21 cellular contexts compared by ENCODE assay signal in the genomic region with DNA sequence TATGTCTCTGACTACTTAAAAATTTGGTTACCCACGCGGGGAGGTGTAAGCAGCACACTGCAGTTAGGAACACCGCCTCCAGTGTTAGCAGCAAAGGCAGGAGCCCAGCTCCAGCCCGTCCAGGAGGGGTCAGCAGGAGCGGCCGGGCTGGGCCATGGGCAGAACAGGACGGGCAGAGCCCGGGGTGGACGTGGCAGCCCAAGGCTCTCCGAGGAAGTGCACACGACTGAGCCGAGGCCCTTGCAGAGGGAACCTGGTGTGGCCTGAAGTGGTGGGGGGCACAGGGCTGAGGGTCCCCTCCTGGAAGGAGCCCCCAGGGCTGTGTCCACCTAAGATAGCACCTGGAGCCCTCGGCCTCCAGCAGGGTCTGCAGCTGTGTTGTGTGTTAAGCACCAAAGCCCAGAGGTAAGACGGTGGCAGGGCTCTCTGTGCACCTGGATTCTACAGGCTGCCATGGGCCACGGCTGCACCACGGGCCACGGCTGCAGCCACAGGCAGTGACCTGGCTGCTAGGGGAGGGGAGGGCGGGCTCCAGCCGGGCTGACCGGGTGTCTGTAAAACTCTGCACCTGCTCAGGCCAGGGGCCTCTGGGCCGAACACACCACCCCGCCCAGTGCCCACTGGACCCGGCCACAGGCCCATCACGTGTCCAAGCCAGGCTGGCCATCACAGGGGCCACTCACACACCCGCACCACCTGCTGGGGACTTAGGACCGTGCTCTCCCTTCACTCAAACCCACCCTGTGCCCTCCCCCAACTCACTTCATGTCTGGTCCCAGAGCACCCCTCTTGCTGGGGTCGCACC. TPM values are rescaled to one million over a fixed set of nuclear protein-coding genes. Genes with fewer than 3 reads are reported as not detected.
A peak's percentile ranks its signal among the peaks of the same experiment; 100 is the strongest.
DNase-seq lines count a peak whose midpoint lies in the region; ATAC-seq and TF ChIP-seq lines count a peak whose summit lies in the region.
"Had no signal": no experiment of that assay in that cellular context is flagged by ENCODE, and none has a peak within 500 bp of the region (broad histone marks: within the 10 kb centered on the region; RNA-seq: fewer than 3 reads in every experiment).

No MANE protein-coding gene starts in this region.

- no peak overlapping the region for H2BK120ac ChIP-seq in mesendoderm (ENCODE audit: low read depth, low read length)

- WGBS in mesendoderm (ENCODE audit: extremely low coverage, insufficient coverage, low lambda C conversion rate), result no CpG with 5 or more reads among the region's 27 CpGs
- WGBS in stomach, 5 donors, result 74 to 88% (median 84%) methylated on average over 17 to 27 of the region's 27 CpGs

- no peak overlapping the region for H2BK15ac ChIP-seq in mesendoderm (replicated peaks; ENCODE audit: low read depth)

- peaks cover 12% of the 10 kb centered on the region for H3K27me3 Mint-ChIP-seq in endothelial cell (ENCODE audit: unreplicated experiment)
- peaks cover 9% of the 10 kb centered on the region for H3K27me3 Mint-ChIP-seq in neural progenitor cell (ENCODE audit: insufficient read depth, low read depth)
- H3K27me3 Mint-ChIP-seq in naive thymus-derived CD8-positive, alpha-beta T cell, result no peaks in the 10 kb centered on the region
- H3K27me3 Mint-ChIP-seq in T-cell, result no peaks in the 10 kb centered on the region

- H3K4me1 ChIP-seq in PC-3 (ENCODE audit: insufficient read depth, low read length) (peaks cover 9% of the 10 kb centered on the region), neural progenitor cell (peaks cover 6% of the 10 kb centered on the region), mesendoderm (ENCODE audit: control insufficient read depth, low read depth, low read length) (no peaks in the 10 kb centered on the region), stomach (peaks cover 8 to 18% (median 11%) of the 10 kb centered on the region in 4 donors)

- TF ChIP-seq EP300 in stomach (IDR thresholded peaks at IDR 0.05), result no peak

- H3K9me3 ChIP-seq in PC-3 (ENCODE audit: low read length) (no peaks in the 10 kb centered on the region), neural progenitor cell (ENCODE audit: low read depth) (no peaks in the 10 kb centered on the region), stomach (no peaks in the 10 kb centered on the region)
- H3K9me3 ChIP-seq: psoas muscle had no signal

- TF ChIP-seq CTCF in GM13976 (IDR thresholded peaks at IDR 0.05; ENCODE audit: borderline replicate concordance, control extremely low read depth, extremely low read depth, insufficient read depth, missing control alignments), result no peak
- no peak for TF ChIP-seq CTCF in PC-3 (conservative IDR thresholded peaks at IDR 0.05; ENCODE audit: low read depth, low read length)
- TF ChIP-seq CTCF in endothelial cell (IDR thresholded peaks at IDR 0.05; ENCODE audit: unreplicated experiment), result no peak
- no peak for TF ChIP-seq CTCF in neural progenitor cell (IDR thresholded peaks at IDR 0.05)
- TF ChIP-seq CTCF in stomach (IDR thresholded peaks at IDR 0.05), result no peak

- no peak overlapping the region for H2AFZ ChIP-seq in PC-3 (ENCODE audit: low read length)
- no peak overlapping the region for H2AFZ ChIP-seq in neural progenitor cell (replicated peaks)

- H3K36me3 Mint-ChIP-seq in endothelial cell (ENCODE audit: low read depth, unreplicated experiment), result peaks cover 19% of the 10 kb centered on the region
- peaks cover 4% of the 10 kb centered on the region for H3K36me3 Mint-ChIP-seq in neural progenitor cell
- H3K36me3 Mint-ChIP-seq in naive thymus-derived CD8-positive, alpha-beta T cell, result peaks cover 0 to 11% (median 0%) of the 10 kb centered on the region in 3 donors
- no peaks in the 10 kb centered on the region for H3K36me3 Mint-ChIP-seq in T-cell

- no peak overlapping the region for H3K56ac ChIP-seq in mesendoderm (ENCODE audit: low read length)

- TF ChIP-seq POLR2A in stomach (IDR thresholded peaks at IDR 0.05), result no peak

- no peak overlapping the region for H3K23ac ChIP-seq in mesendoderm (ENCODE audit: low read length)

- H4K5ac ChIP-seq in mesendoderm (ENCODE audit: low read length), result no peak overlapping the region

- no peak overlapping the region for H3K4ac ChIP-seq in mesendoderm (ENCODE audit: low read depth, low read length)

- no peak overlapping the region for H3K27ac ChIP-seq in PC-3 (ENCODE audit: low read length)
- H3K27ac ChIP-seq in neural progenitor cell, result peak overlapping the region; percentile 31
- no peak overlapping the region for H3K27ac ChIP-seq in mesendoderm (ENCODE audit: low read depth, low read length)
- H3K27ac ChIP-seq in stomach, result no peak overlapping the region
- H3K27ac ChIP-seq: epithelial cell of prostate, psoas muscle had no signal

- H3K27me3 ChIP-seq in PC-3 (ENCODE audit: low read length) (no peaks in the 10 kb centered on the region), neural progenitor cell (no peaks in the 10 kb centered on the region), mesendoderm (ENCODE audit: insufficient read depth, low read length, poor library complexity) (no peaks in the 10 kb centered on the region), stomach (no peaks in the 10 kb centered on the region)

- POLR2A ChIA-PET in PC-3 (lab: Charles Lee; ENCODE audit: unreplicated experiment) (no interaction called here), T-cell (lab: Charles Lee) (no interaction called here)
- POLR2A ChIA-PET in naive thymus-derived CD8-positive, alpha-beta T cell (lab: Charles Lee), result interaction anchor here (0.5 to 2.1 kb wide), 2 partner anchors 10 to 157 kb away, joined by 6 to 14 read pairs; a partner anchor contains a TSS

- H4K20me1 ChIP-seq in PC-3 (ENCODE audit: low read length) (no peaks in the 10 kb centered on the region), neural progenitor cell (ENCODE audit: low read depth) (peaks cover 8% of the 10 kb centered on the region)

- peak; percentile 25 for DNase-seq in GM13976 (ENCODE audit: low spot score)
- no peak for DNase-seq in PC-3
- no peak for DNase-seq in endothelial cell (ENCODE audit: low spot score)
- DNase-seq in neural progenitor cell (ENCODE audit: low spot score), result no peak
- no peak for DNase-seq in mesendoderm
- no peak for DNase-seq in stomach
- no peak for DNase-seq in naive thymus-derived CD8-positive, alpha-beta T cell
- no peak for DNase-seq in T-cell
- DNase-seq: activated CD4-positive, alpha-beta T cell treated with anti-CD3 and anti-CD28 coated beads, Interleukin-2, amount 50 U/mL, for 48 hours; activated CD4-positive, CD25-positive, alpha-beta regulatory T cell; activated effector memory CD4-positive, alpha-beta T cell treated with anti-CD3 and anti-CD28 coated beads, Interleukin-2, amount 50 U/mL, for 16 hours; CD8-positive, alpha-beta T cell; DMS53; GF-D8; KBM-7; left ventricle myocardium superior; midbrain; NCI-H146; NCI-H524 had no signal

- H3K9ac ChIP-seq in PC-3 (ENCODE audit: low read length) (no peak overlapping the region), neural progenitor cell (no peak overlapping the region), mesendoderm (ENCODE audit: low read length) (no peak overlapping the region)

- H3K36me3 ChIP-seq in PC-3 (ENCODE audit: low read depth, low read length) (peaks cover 22% of the 10 kb centered on the region), neural progenitor cell (no peaks in the 10 kb centered on the region), mesendoderm (ENCODE audit: control insufficient read depth, insufficient read depth, low read length) (no peaks in the 10 kb centered on the region), stomach (peaks cover 8 to 38% (median 35%) of the 10 kb centered on the region in 4 donors)

- H3F3A ChIP-seq in PC-3 (ENCODE audit: low read length, unreplicated experiment) (no peaks in the 10 kb centered on the region), neural progenitor cell (ENCODE audit: low read depth) (peaks cover 16% of the 10 kb centered on the region)

- in situ Hi-C loops in GM13976 (cut with MboI; ENCODE audit: low sequenced_read_pairs, unreplicated experiment), result no loop called here

- H4K8ac ChIP-seq in mesendoderm (ENCODE audit: low read depth, low read length), result no peak overlapping the region

- no peak overlapping the region for H3K4me2 ChIP-seq in PC-3 (ENCODE audit: low read length)
- H3K4me2 ChIP-seq in neural progenitor cell, result no peak overlapping the region
- no peak overlapping the region for H3K4me2 ChIP-seq in mesendoderm (ENCODE audit: low read length)

- no peaks in the 10 kb centered on the region for H3K9me3 Mint-ChIP-seq in endothelial cell (ENCODE audit: unreplicated experiment)
- no peaks in the 10 kb centered on the region for H3K9me3 Mint-ChIP-seq in neural progenitor cell
- no peaks in the 10 kb centered on the region for H3K9me3 Mint-ChIP-seq in naive thymus-derived CD8-positive, alpha-beta T cell
- no peaks in the 10 kb centered on the region for H3K9me3 Mint-ChIP-seq in T-cell
- H3K9me3 Mint-ChIP-seq: CD8-positive, alpha-beta T cell had no signal

- CTCF ChIA-PET in PC-3 (lab: Charles Lee), result no interaction called here
- CTCF ChIA-PET in T-cell (lab: Charles Lee), result no interaction called here

- H3K4me3 Mint-ChIP-seq in endothelial cell (ENCODE audit: unreplicated experiment) (peak overlapping the region; percentile 83), neural progenitor cell (peak overlapping the region; percentile 75), T-cell (no peak overlapping the region)
- peak overlapping the region in 1 of 10 donors; percentile 65 for H3K4me3 Mint-ChIP-seq in naive thymus-derived CD8-positive, alpha-beta T cell
- H3K4me3 Mint-ChIP-seq: CD8-positive, alpha-beta T cell had no signal

- no peaks in the 10 kb centered on the region for H3K79me1 ChIP-seq in mesendoderm (ENCODE audit: low read length)

- BruUV-seq in PC-3 (replicated peaks; lab: Mats Ljungman, UMichigan), result no TSS peak

- H3K18ac ChIP-seq in mesendoderm (ENCODE audit: low read length), result no peak overlapping the region

- H2AK5ac ChIP-seq in mesendoderm (ENCODE audit: low read length), result no peak overlapping the region

- H3K4me1 Mint-ChIP-seq in endothelial cell (ENCODE audit: unreplicated experiment), result no peaks in the 10 kb centered on the region
- peaks cover 4% of the 10 kb centered on the region for H3K4me1 Mint-ChIP-seq in neural progenitor cell
- H3K4me1 Mint-ChIP-seq in naive thymus-derived CD8-positive, alpha-beta T cell, result peaks cover 8 to 33% (median 23%) of the 10 kb centered on the region in 4 donors
- H3K4me1 Mint-ChIP-seq in T-cell, result peaks cover 18 to 23% (median 21%) of the 10 kb centered on the region in 3 donors

- intact Hi-C loops in PC-3 (cut with micrococcal nuclease), result no loop called here
- intact Hi-C loops in stomach (cut with DNase I; ENCODE audit: low total_unique reads), result no loop called here

- H3K27ac Mint-ChIP-seq in endothelial cell (ENCODE audit: unreplicated experiment) (no peak overlapping the region), neural progenitor cell (peak overlapping the region; percentile 97), T-cell (peak overlapping the region in 1 of 2 donors; percentile 69)
- H3K27ac Mint-ChIP-seq in naive thymus-derived CD8-positive, alpha-beta T cell, result peak overlapping the region in 4 of 10 donors; percentile 24 to 65 (median 62)
- H3K27ac Mint-ChIP-seq: CD8-positive, alpha-beta T cell had no signal

- no peak overlapping the region for H3K4me3 ChIP-seq in PC-3 (ENCODE audit: low read length)
- H3K4me3 ChIP-seq in neural progenitor cell, result no peak overlapping the region
- no peak overlapping the region for H3K4me3 ChIP-seq in mesendoderm (ENCODE audit: low read length)
- H3K4me3 ChIP-seq in stomach, result no peak overlapping the region
- H3K4me3 ChIP-seq: psoas muscle had no signal

- H3K9me2 ChIP-seq in PC-3 (replicated peaks; ENCODE audit: low read length), result no peaks in the 10 kb centered on the region

- H2BK5ac ChIP-seq in mesendoderm (ENCODE audit: low read length), result no peak overlapping the region

- peaks cover 10% of the 10 kb centered on the region for H3K79me2 ChIP-seq in PC-3 (ENCODE audit: low read length)
- H3K79me2 ChIP-seq in neural progenitor cell (ENCODE audit: low read depth), result peaks cover 7% of the 10 kb centered on the region
- H3K79me2 ChIP-seq in mesendoderm (ENCODE audit: control insufficient read depth, insufficient read depth, low read length), result no peaks in the 10 kb centered on the region

- ATAC-seq in PC-3 (peak; percentile 16; the same call in 1 of the 2 replicates), T-cell (replicated peaks in 1 of 4) (no peak)
- ATAC-seq in naive thymus-derived CD8-positive, alpha-beta T cell, result no peak
- ATAC-seq: CD8-positive, alpha-beta T cell; left ventricle myocardium superior; psoas muscle had no signal

RNA-seq across cellular contexts. Expression of a gene that starts 6.6 kb away (rescaled TPM):
- total RNA-seq in PC-3 (2014; rRNA removed) (116 TPM in 2 replicates), endothelial cell (ENCODE audit: unreplicated experiment) (69.6 TPM), neural progenitor cell (ENCODE audit: low replicate concordance) (12.0 and 58.0 TPM in 2 replicates), stomach (10 to 100 TPM in 3 of 5 donors, 1 to 10 TPM in 2; 7.1 to 60.5 (median 25.9) TPM), T-cell (100 to 1,000 TPM; 110 to 173 (median 135) TPM)
- polyA plus RNA-seq in mesendoderm (2013, experiment 1 of 2), result 23.0 TPM
- polyA plus RNA-seq in mesendoderm (2013, experiment 2 of 2), result 23.0 TPM
- polyA plus RNA-seq in stomach, result 10 to 100 TPM; 40.1 to 76.9 (median 57.4) TPM
- 100 to 1,000 TPM; 124 to 134 TPM for total RNA-seq in naive thymus-derived CD8-positive, alpha-beta T cell
- 1 to 10 TPM; 3.8 to 4.8 (median 4.7) TPM for polyA plus RNA-seq in naive thymus-derived CD8-positive, alpha-beta T cell

RNA-seq across cellular contexts. Expression of a gene that starts 9.7 kb away (rescaled TPM):
- total RNA-seq in PC-3 (2014; rRNA removed) (17.3 and 18.6 TPM in 2 replicates), endothelial cell (ENCODE audit: unreplicated experiment) (8.1 TPM), neural progenitor cell (ENCODE audit: low replicate concordance) (0.47 and 10.9 TPM in 2 replicates), stomach (100 to 1,000 TPM in 1 of 5 donors, 10 to 100 TPM in 2, 1 to 10 TPM in 2; 3.6 to 117 (median 16.8) TPM), T-cell (100 to 1,000 TPM; 144 to 248 (median 172) TPM)
- 1.0 TPM for polyA plus RNA-seq in mesendoderm (2013, experiment 1 of 2)
- 1.1 TPM for polyA plus RNA-seq in mesendoderm (2013, experiment 2 of 2)
- polyA plus RNA-seq in stomach, result 10 to 100 TPM; 17.1 to 24.3 (median 19.9) TPM
- 100 to 1,000 TPM in 1 of 2 experiments, 10 to 100 TPM in 1; 95.0 to 104 TPM for total RNA-seq in naive thymus-derived CD8-positive, alpha-beta T cell
- 100 to 1,000 TPM; 255 to 292 (median 282) TPM for polyA plus RNA-seq in naive thymus-derived CD8-positive, alpha-beta T cell

RNA-seq across cellular contexts. Expression of a gene that starts 38.3 kb away (rescaled TPM):
- 37.9 and 56.8 TPM in 2 replicates for total RNA-seq in PC-3 (2014; rRNA removed)
- 34.9 TPM for total RNA-seq in endothelial cell (ENCODE audit: unreplicated experiment)
- total RNA-seq in neural progenitor cell (ENCODE audit: low replicate concordance), result 8.2 and 26.8 TPM in 2 replicates
- polyA plus RNA-seq in mesendoderm (2013, experiment 1 of 2), result 12.3 TPM
- polyA plus RNA-seq in mesendoderm (2013, experiment 2 of 2), result 12.2 TPM
- total RNA-seq in stomach, result 10 to 100 TPM; 12.3 to 49.6 (median 39.3) TPM
- polyA plus RNA-seq in stomach, result 10 to 100 TPM; 29.9 to 41.7 (median 37.7) TPM
- total RNA-seq in naive thymus-derived CD8-positive, alpha-beta T cell, result 10 to 100 TPM; 52.6 to 53.9 TPM
- 10 to 100 TPM; 42.3 to 73.8 (median 47.1) TPM for polyA plus RNA-seq in naive thymus-derived CD8-positive, alpha-beta T cell
- total RNA-seq in T-cell, result 10 to 100 TPM; 42.7 to 71.0 (median 59.0) TPM

RNA-seq across cellular contexts. Expression of a gene that starts 38.4 kb away (rescaled TPM):
- 71.2 and 73.5 TPM in 2 replicates for total RNA-seq in PC-3 (2014; rRNA removed)
- 33.4 TPM for total RNA-seq in endothelial cell (ENCODE audit: unreplicated experiment)
- total RNA-seq in neural progenitor cell (ENCODE audit: low replicate concordance), result 18.3 and 32.6 TPM in 2 replicates
- polyA plus RNA-seq in mesendoderm (2013, experiment 1 of 2), result 6.7 TPM
- 7.2 TPM for polyA plus RNA-seq in mesendoderm (2013, experiment 2 of 2)
- total RNA-seq in stomach, result 100 to 1,000 TPM in 1 of 5 donors, 10 to 100 TPM in 3, 1 to 10 TPM in 1; 7.6 to 103 (median 35.8) TPM
- 10 to 100 TPM; 30.2 to 56.2 (median 35.9) TPM for polyA plus RNA-seq in stomach
- total RNA-seq in naive thymus-derived CD8-positive, alpha-beta T cell, result 100 to 1,000 TPM; 106 to 108 TPM
- polyA plus RNA-seq in naive thymus-derived CD8-positive, alpha-beta T cell, result 10 to 100 TPM; 60.1 to 92.1 (median 80.9) TPM
- total RNA-seq in T-cell, result 100 to 1,000 TPM in 2 of 5 donors, 10 to 100 TPM in 3; 58.5 to 102 (median 99.5) TPM

RNA-seq across cellular contexts. Expression of a gene that starts 49.7 kb away (rescaled TPM):
- total RNA-seq in PC-3 (2014; rRNA removed), result 41.6 and 59.0 TPM in 2 replicates
- not detected for total RNA-seq in endothelial cell (ENCODE audit: unreplicated experiment)
- 0.25 TPM in 1 of 2 replicates, not detected in the other for total RNA-seq in neural progenitor cell (ENCODE audit: low replicate concordance)
- polyA plus RNA-seq in mesendoderm (2013, experiment 1 of 2), result 0.69 TPM
- polyA plus RNA-seq in mesendoderm (2013, experiment 2 of 2), result 0.43 TPM
- total RNA-seq in stomach, result 10 to 100 TPM in 1 of 5 donors, 1 to 10 TPM in 3, not detected in 1; 1.1 to 16.9 (median 3.2) TPM
- polyA plus RNA-seq in stomach, result 10 to 100 TPM in 1 of 3 donors, 1 to 10 TPM in 2; 8.5 to 26.2 (median 9.5) TPM
- 1 to 10 TPM in 1 of 2 experiments, under 1 TPM in 1; 0.96 to 1.1 TPM for total RNA-seq in naive thymus-derived CD8-positive, alpha-beta T cell
- polyA plus RNA-seq in naive thymus-derived CD8-positive, alpha-beta T cell, result under 1 TPM in 2 of 3 donors, not detected in 1; 0.22 to 0.84 TPM
- 1 to 10 TPM in 2 of 5 donors, under 1 TPM in 2, not detected in 1; 0.37 to 1.5 (median 0.91) TPM for total RNA-seq in T-cell

Comparison
In these comparisons a context has a peak if more than half of its experiments do, and no peak if none do; other contexts are left out.
1. H3K4me3 Mint-ChIP-seq: peak in endothelial cell (single experiment) and neural progenitor cell (single experiment); none in T-cell (0 of 3).